23 cellular contexts compared by ENCODE assay signal in genomic region chr1:33577663-33578062, GRCh38.
"Had no signal": no experiment of that assay in that cellular context is flagged by ENCODE, and none has a peak within 500 bp of the region (broad histone marks: within the 10 kb centered on the region; RNA-seq: fewer than 3 reads in every experiment).

No MANE protein-coding gene starts in this region.

- H3K9ac ChIP-seq: parathyroid adenoma had no signal

- H3K36me3 ChIP-seq: right atrium auricular region, tibial nerve had no signal

- H3K27ac ChIP-seq: parathyroid adenoma, psoas muscle, tibial nerve had no signal

- H3K9me3 ChIP-seq: psoas muscle, right atrium auricular region had no signal

- H3K27me3 ChIP-seq: right atrium auricular region, tibial nerve had no signal

- H3K79me2 ChIP-seq: parathyroid adenoma had no signal

- H3K4me3 ChIP-seq: psoas muscle, right atrium auricular region, tibial nerve had no signal

- H3K4me1 ChIP-seq: parathyroid adenoma had no signal

- DNase-seq: activated CD4-positive, alpha-beta T cell treated with anti-CD3 and anti-CD28 coated beads for 48 hours; activated CD4-positive, alpha-beta T cell treated with anti-CD3 and anti-CD28 coated beads, Interleukin-2, amount 50 U/mL, for 48 hours; activated CD8-positive, alpha-beta memory T cell treated with anti-CD3 and anti-CD28 coated beads, Interleukin-2, amount 50 U/mL, for 4 hours; activated gamma-delta T cell treated with Interleukin-2 at 50 U/mL for 16 hours; activated naive CD4-positive, alpha-beta T cell treated with anti-CD3 and anti-CD28 coated beads, Interleukin-2, amount 50 U/mL, for 16 hours; activated T-cell treated with anti-CD3 and anti-CD28 coated beads, Interleukin-2, amount 50 U/mL, for 24 hours; amniotic stem cell; central memory CD4-positive, alpha-beta T cell; foreskin fibroblast; hippocampal formation; left ventricle myocardium superior; mammary epithelial cell; naive B cell; nephron progenitor cell; psoas muscle; stimulated activated CD4-positive, alpha-beta T cell treated with anti-CD3 and anti-CD28 coated beads, Interleukin-2, amount 100 ng/mL, for 48 hours; stimulated activated naive CD4-positive, alpha-beta T cell treated with Interleukin-2 at 50 U/mL for 16 hours; T-helper 1 cell had no signal

- ATAC-seq: activated T-helper 17 cell treated with anti-CD3 and anti-CD28 coated beads, Interleukin-2, amount 50 U/mL, for 72 hours; esophagus mucosa; left ventricle myocardium superior; psoas muscle had no signal
